Comparison of ENCODE assay signal across 26 cellular contexts in the genomic region with DNA sequence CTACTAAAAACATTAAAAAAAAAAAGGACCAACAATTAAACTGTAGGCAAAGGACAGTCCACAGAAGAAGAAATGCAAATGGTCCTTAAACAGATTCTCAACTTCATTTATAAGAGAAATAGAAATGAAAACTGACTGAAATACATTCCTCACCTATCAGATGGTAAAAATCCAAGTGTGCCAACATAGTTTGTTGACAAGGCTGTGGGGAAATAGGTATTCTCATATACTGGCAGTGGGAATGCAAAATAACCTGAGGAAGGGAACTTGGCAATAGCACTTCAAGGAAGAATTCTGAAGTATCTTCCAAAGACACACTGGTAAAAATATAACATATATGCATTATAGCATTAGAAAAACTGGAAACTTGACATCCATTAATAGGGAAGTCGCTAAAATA.
"Had no signal": no experiment of that assay in that cellular context is flagged by ENCODE, and none has a peak within 500 bp of the region (broad histone marks: within the 10 kb centered on the region; RNA-seq: fewer than 3 reads in every experiment).

No MANE protein-coding gene starts in this region.

- DNase-seq: dorsolateral prefrontal cortex; effector CD4-positive, alpha-beta T cell; head of caudate nucleus; kidney; mesenchymal stem cell; mucosa of descending colon; naive B cell; pancreas; right lobe of liver; stimulated activated CD4-positive, alpha-beta T cell treated with anti-CD3 and anti-CD28 coated beads, Interleukin-12 subunit alpha, Interleukin-12 subunit beta, amount 100 ng/mL, for 4 hours; stimulated activated CD4-positive, alpha-beta T cell treated with anti-CD3 and anti-CD28 coated beads, Interleukin-1b, Interleukin-23, amount 100 ng/mL, for 48 hours; stimulated activated CD4-positive, alpha-beta T cell treated with anti-CD3 and anti-CD28 coated beads, Interleukin-4, amount 100 ng/mL, for 1 hour; stimulated activated CD8-positive, alpha-beta memory T cell treated with anti-CD3 and anti-CD28 coated beads, Interleukin-4, amount 100 ng/mL, for 48 hours; stimulated activated naive CD4-positive, alpha-beta T cell; stomach; thyroid gland had no signal

- H3K27ac ChIP-seq: hepatocyte, neutrophil, pancreas, right lobe of liver, stomach, thyroid gland, vagina had no signal

- H3K27me3 ChIP-seq: dorsolateral prefrontal cortex, hepatocyte, neutrophil, pancreas, right lobe of liver, stomach, thyroid gland, vagina had no signal

- H3K9me3 ChIP-seq: mucosa of descending colon, neutrophil, pancreas, right lobe of liver, stomach, thyroid gland, vagina had no signal

- H3K27me3 Mint-ChIP-seq: naive B cell; natural killer cell treated with Interleukin-12 subunit alpha and Interleukin-12 subunit beta and Interleukin-15 and Interleukin-18, amount 100 ng/mL, for 72 hours; progenitor cell of endocrine pancreas had no signal

- ATAC-seq: left lobe of liver; mucosa of descending colon; natural killer cell treated with Interleukin-12 subunit alpha and Interleukin-12 subunit beta and Interleukin-15 and Interleukin-18, amount 100 ng/mL, for 72 hours; pancreas; right lobe of liver had no signal

- H3K9me3 Mint-ChIP-seq: mesothelial cell of epicardium; naive B cell; natural killer cell treated with Interleukin-12 subunit alpha and Interleukin-12 subunit beta and Interleukin-15 and Interleukin-18, amount 100 ng/mL, for 72 hours; neural crest cell had no signal

- H3K4me3 Mint-ChIP-seq: mesothelial cell of epicardium; naive B cell; natural killer cell treated with Interleukin-12 subunit alpha and Interleukin-12 subunit beta and Interleukin-15 and Interleukin-18, amount 100 ng/mL, for 72 hours; neural crest cell had no signal

- H2AFZ ChIP-seq: hepatocyte had no signal

- H3K79me2 ChIP-seq: hepatocyte had no signal

- H3K4me2 ChIP-seq: hepatocyte, smooth muscle cell had no signal

- H3K36me3 Mint-ChIP-seq: naive B cell had no signal

- H3K4me1 Mint-ChIP-seq: mesothelial cell of epicardium, naive B cell, neural crest cell had no signal

- H3K4me3 ChIP-seq: dorsolateral prefrontal cortex, hepatocyte, lung, mucosa of descending colon, pancreas, right lobe of liver, smooth muscle cell, stomach, thyroid gland, vagina had no signal

- H3K27ac Mint-ChIP-seq: mesothelial cell of epicardium, progenitor cell of endocrine pancreas had no signal
